ENCODE assay signal across 3 cellular contexts in the genomic region with DNA sequence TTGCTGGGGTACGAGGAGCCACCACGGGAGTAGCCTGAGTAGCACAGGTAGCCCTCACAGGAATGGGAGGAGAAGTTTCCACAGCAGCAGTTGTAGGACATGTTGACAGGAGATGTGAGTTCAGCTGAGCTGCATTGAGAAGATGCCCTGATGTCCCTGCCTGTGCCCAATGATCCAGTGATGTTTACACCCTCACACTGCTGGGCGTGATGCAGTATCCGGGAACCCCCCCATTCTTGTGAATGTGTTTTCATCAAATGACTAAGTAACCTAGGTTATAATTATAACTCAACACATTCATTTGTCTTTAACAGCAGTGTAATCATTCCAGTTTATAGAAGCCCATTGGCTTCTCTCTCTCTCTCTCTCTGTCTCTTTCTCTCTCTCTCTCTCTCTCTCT.
TF ChIP-seq lines count a peak whose summit lies in the region.

Gene KRTAP23-1, minus strand, starts transcription at position 101 of the 400 bp plus-strand sequence. Its CDS starts 0 bp downstream, at position 101.

TF ChIP-seq in GM23338, 12 proteins besides CTCF, POLR2A, EP300 and RAD21:
- TF ChIP-seq EZH2 (IDR thresholded peaks at IDR 0.05; ENCODE audit: low read depth, unreplicated experiment) (no peak), EZH2phosphoT487 (IDR thresholded peaks at IDR 0.05; ENCODE audit: unreplicated experiment) (no peak), POLR2AphosphoS5 (IDR thresholded peaks at IDR 0.05; ENCODE audit: low read depth) (no peak), ZNF331 (CRISPR knock-in tag; IDR thresholded peaks at IDR 0.05; ENCODE audit: low read depth) (no peak)
TF ChIP-seq in GM23338: peak in this region for 0.

TF ChIP-seq in IMR-90, 13 proteins besides CTCF, POLR2A, EP300 and RAD21:
- TF ChIP-seq CHD1 (IDR thresholded peaks at IDR 0.05; ENCODE audit: low read depth, low read length) = no peak
- TF ChIP-seq CEBPB (IDR thresholded peaks at IDR 0.05; ENCODE audit: low read depth, low read length) = no peak
- TF ChIP-seq BHLHE40 (IDR thresholded peaks at IDR 0.05; ENCODE audit: low read depth, low read length) = no peak

TF ChIP-seq in H1, 55 proteins besides CTCF, POLR2A, EP300 and RAD21:
- no peak for TF ChIP-seq SUZ12 (IDR thresholded peaks at IDR 0.05; ENCODE audit: low read length)
- TF ChIP-seq BRCA1 (IDR thresholded peaks at IDR 0.05; ENCODE audit: low read depth, low read length) = no peak
- no peak for TF ChIP-seq JUN (IDR thresholded peaks at IDR 0.05; ENCODE audit: low read depth, low read length)
- no peak for TF ChIP-seq TAF1 (IDR thresholded peaks at IDR 0.05; ENCODE audit: low read depth, low read length)
- TF ChIP-seq EGR1 (IDR thresholded peaks at IDR 0.05; ENCODE audit: borderline replicate concordance, low read depth, low read length) = no peak
- no peak for TF ChIP-seq RFX5 (IDR thresholded peaks at IDR 0.05; ENCODE audit: borderline replicate concordance, low read depth, low read length)
- no peak for TF ChIP-seq SIRT6 (IDR thresholded peaks at IDR 0.05; ENCODE audit: low read length)
- no peak for TF ChIP-seq SRF (IDR thresholded peaks at IDR 0.05; ENCODE audit: low read depth, low read length)
- no peak for TF ChIP-seq NRF1 (IDR thresholded peaks at IDR 0.05; ENCODE audit: low read depth, low read length)
- no peak for TF ChIP-seq SP1 (IDR thresholded peaks at IDR 0.05; ENCODE audit: low read depth, low read length)
- no peak for TF ChIP-seq MAX (IDR thresholded peaks at IDR 0.05)
- TF ChIP-seq RNF2 (IDR thresholded peaks at IDR 0.05; ENCODE audit: borderline replicate concordance, low read depth, low read length, missing control alignments, poor library complexity, severe bottlenecking) = no peak
